In genomic region chr10:131805696-131806095, GRCh38 we compare ENCODE assay signal across 26 cellular contexts.
"Had no signal": no experiment of that assay in that cellular context is flagged by ENCODE, and none has a peak within 500 bp of the region (broad histone marks: within the 10 kb centered on the region; RNA-seq: fewer than 3 reads in every experiment).

No MANE protein-coding gene starts in this region.

- H3K4me3 Mint-ChIP-seq: activated CD4-positive, alpha-beta memory T cell treated with anti-CD3 and anti-CD28 coated beads, Interleukin-2, amount 10 ng/mL, durations not matched to agents 7 days and 5 days; activated CD4-positive, alpha-beta T cell treated with anti-CD3 and anti-CD28 coated beads for 36 hours; activated naive CD4-positive, alpha-beta T cell treated with anti-CD3 and anti-CD28 coated beads, Interleukin-2, amount 10 ng/mL, durations not matched to agents 7 days and 5 days; activated naive CD8-positive, alpha-beta T cell treated with anti-CD3 and anti-CD28 coated beads for 36 hours; activated T-cell treated with anti-CD3 and anti-CD28 coated beads, Interleukin-2, amount 50 U/mL, for 72 hours; T-cell had no signal

- H3K36me3 Mint-ChIP-seq: activated naive CD4-positive, alpha-beta T cell treated with anti-CD3 and anti-CD28 coated beads, Interleukin-2, amount 10 ng/mL, durations not matched to agents 7 days and 5 days; activated naive CD8-positive, alpha-beta T cell treated with anti-CD3 and anti-CD28 coated beads for 36 hours; T-cell had no signal

- H3K36me3 ChIP-seq: brain microvascular endothelial cell, cardiac muscle cell, WERI-Rb-1 had no signal

- DNase-seq: activated CD4-positive, alpha-beta T cell treated with anti-CD3 and anti-CD28 coated beads for 36 hours; activated CD4-positive, alpha-beta T cell treated with anti-CD3 and anti-CD28 coated beads, Interleukin-2, amount 50 U/mL, for 1 hour; activated gamma-delta T cell treated with Interleukin-2 at 50 U/mL for 16 hours; activated naive CD4-positive, alpha-beta T cell treated with anti-CD3 and anti-CD28 coated beads, Interleukin-2, amount 10 ng/mL, durations not matched to agents 7 days and 5 days; activated naive CD8-positive, alpha-beta T cell treated with anti-CD3 and anti-CD28 coated beads for 36 hours; activated T-cell treated with anti-CD3 and anti-CD28 coated beads for 4 hours; activated T-cell treated with anti-CD3 and anti-CD28 coated beads, Interleukin-2, amount 50 U/mL, for 72 hours; brain microvascular endothelial cell; Karpas-422; MM.1S; NCI-H1105; NCI-H1436; NCI-H1694 treated with DMSO at 0.1 percent for 48 hours; NCI-H2029 treated with DMSO at 0.1 percent for 48 hours; NCI-H345; NCI-H510A; NCI-H526 treated with DMSO at 0.1 percent for 48 hours; NCI-H82; T-cell; T-helper 2 cell; T1000; WERI-Rb-1 had no signal

- H3K4me1 Mint-ChIP-seq: activated CD4-positive, alpha-beta memory T cell treated with anti-CD3 and anti-CD28 coated beads, Interleukin-2, amount 10 ng/mL, durations not matched to agents 7 days and 5 days; activated CD4-positive, alpha-beta T cell treated with anti-CD3 and anti-CD28 coated beads for 36 hours; activated naive CD4-positive, alpha-beta T cell treated with anti-CD3 and anti-CD28 coated beads, Interleukin-2, amount 10 ng/mL, durations not matched to agents 7 days and 5 days; activated naive CD8-positive, alpha-beta T cell treated with anti-CD3 and anti-CD28 coated beads for 36 hours; T-cell had no signal

- H3K9me3 Mint-ChIP-seq: activated CD4-positive, alpha-beta memory T cell treated with anti-CD3 and anti-CD28 coated beads, Interleukin-2, amount 10 ng/mL, durations not matched to agents 7 days and 5 days; activated naive CD4-positive, alpha-beta T cell treated with anti-CD3 and anti-CD28 coated beads, Interleukin-2, amount 10 ng/mL, durations not matched to agents 7 days and 5 days; activated naive CD8-positive, alpha-beta T cell treated with anti-CD3 and anti-CD28 coated beads for 36 hours; activated T-cell treated with anti-CD3 and anti-CD28 coated beads, Interleukin-2, amount 50 U/mL, for 72 hours; activated T-helper 2 cell treated with anti-CD3 and anti-CD28 coated beads, Interferon-gamma antibody, Interleukin-2, Interleukin-4, amounts not matched to agents 10 μg/mL and 5 μg/mL and 100 μg/mL, durations not matched to agents 14 hours and 24 hours and 36 hours had no signal

- H3K4me3 ChIP-seq: cardiac muscle cell, SK-N-MC had no signal

- H3K27me3 Mint-ChIP-seq: activated CD4-positive, alpha-beta memory T cell treated with anti-CD3 and anti-CD28 coated beads, Interleukin-2, amount 10 ng/mL, durations not matched to agents 7 days and 5 days; activated naive CD4-positive, alpha-beta T cell treated with anti-CD3 and anti-CD28 coated beads, Interleukin-2, amount 10 ng/mL, durations not matched to agents 7 days and 5 days; activated naive CD8-positive, alpha-beta T cell treated with anti-CD3 and anti-CD28 coated beads for 36 hours had no signal

- ATAC-seq: activated CD4-positive, alpha-beta T cell treated with anti-CD3 and anti-CD28 coated beads for 36 hours; activated T-cell treated with anti-CD3 and anti-CD28 coated beads, Interleukin-2, amount 50 U/mL, for 72 hours; T-cell had no signal

- H3K27ac ChIP-seq: brain microvascular endothelial cell, cardiac muscle cell, SK-N-MC, WERI-Rb-1 had no signal

- H3K27me3 ChIP-seq: brain microvascular endothelial cell, cardiac muscle cell had no signal

- H3K27ac Mint-ChIP-seq: activated CD4-positive, alpha-beta memory T cell treated with anti-CD3 and anti-CD28 coated beads, Interleukin-2, amount 10 ng/mL, durations not matched to agents 7 days and 5 days; activated CD4-positive, alpha-beta T cell treated with anti-CD3 and anti-CD28 coated beads for 36 hours; activated naive CD4-positive, alpha-beta T cell treated with anti-CD3 and anti-CD28 coated beads, Interleukin-2, amount 10 ng/mL, durations not matched to agents 7 days and 5 days; activated naive CD8-positive, alpha-beta T cell treated with anti-CD3 and anti-CD28 coated beads for 36 hours; activated T-cell treated with anti-CD3 and anti-CD28 coated beads, Interleukin-2, amount 50 U/mL, for 72 hours; activated T-helper 2 cell treated with anti-CD3 and anti-CD28 coated beads, Interferon-gamma antibody, Interleukin-2, Interleukin-4, amounts not matched to agents 10 μg/mL and 5 μg/mL and 100 μg/mL, durations not matched to agents 14 hours and 24 hours and 36 hours; T-cell had no signal
